1 cellular context compared by ENCODE assay signal in the genomic region with DNA sequence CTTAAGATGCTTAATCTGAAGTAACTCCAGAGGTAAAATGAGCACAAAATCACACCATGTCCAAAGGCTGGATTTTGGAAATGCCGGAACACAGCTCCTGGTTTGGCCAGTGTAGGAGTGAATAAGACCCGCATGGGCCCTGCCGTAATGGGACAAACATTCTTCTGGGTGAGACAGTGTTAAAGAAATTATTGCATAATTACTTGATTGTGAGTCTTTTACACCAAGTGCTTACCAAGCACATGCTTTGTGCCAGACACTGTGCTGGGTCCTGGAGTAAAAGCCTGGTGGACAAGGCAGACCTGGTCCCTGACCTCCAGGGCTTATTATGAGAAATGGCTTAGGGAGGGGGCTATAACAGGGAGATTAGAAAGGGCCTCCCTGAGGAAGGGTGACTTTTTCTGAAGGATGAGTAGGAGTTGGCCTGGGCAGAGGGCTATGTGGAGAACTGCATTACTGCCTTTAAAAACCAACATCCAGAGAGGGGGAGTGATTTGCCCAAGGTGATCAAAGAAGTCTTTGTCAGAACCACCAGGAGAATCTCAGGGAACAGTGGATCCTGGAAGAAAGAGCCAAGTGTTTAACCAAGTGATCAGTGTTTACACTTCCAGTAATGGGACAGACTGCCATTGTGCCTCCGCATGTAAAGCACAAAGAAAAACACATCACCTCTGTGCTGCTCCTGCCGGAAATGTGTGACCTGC.
TF ChIP-seq lines count a peak whose summit lies in the region.

No MANE protein-coding gene starts in this region.

TF ChIP-seq in HepG2, 621 proteins besides CTCF, POLR2A, EP300 and RAD21:
- TF ChIP-seq THYN1 (CRISPR knock-in tag; IDR thresholded peaks at IDR 0.05; ENCODE audit: borderline replicate concordance, low read depth) (no peak), SP140L (CRISPR knock-in tag; IDR thresholded peaks at IDR 0.05; ENCODE audit: borderline replicate concordance) (no peak), SOX13 (IDR thresholded peaks at IDR 0.05) (no peak), SOX13 (CRISPR knock-in tag; conservative IDR thresholded peaks at IDR 0.05 in 1 of 2, IDR thresholded peaks at IDR 0.05 in 1 of 2) (peak in 1 of 2 experiments; percentile 61; a peak in 1 of 4 replicates), KAT8 (CRISPR knock-in tag; IDR thresholded peaks at IDR 0.05) (no peak), XBP1 (CRISPR knock-in tag; IDR thresholded peaks at IDR 0.05) (no peak), ZBTB7B (CRISPR knock-in tag; IDR thresholded peaks at IDR 0.05) (no peak), ZNF891 (CRISPR knock-in tag; IDR thresholded peaks at IDR 0.05) (no peak), GTF2F1 (IDR thresholded peaks at IDR 0.05; ENCODE audit: low read length) (no peak), ZNF180 (CRISPR knock-in tag; IDR thresholded peaks at IDR 0.05; ENCODE audit: borderline replicate concordance, low read depth) (no peak)
- TF ChIP-seq, protein P1, sequence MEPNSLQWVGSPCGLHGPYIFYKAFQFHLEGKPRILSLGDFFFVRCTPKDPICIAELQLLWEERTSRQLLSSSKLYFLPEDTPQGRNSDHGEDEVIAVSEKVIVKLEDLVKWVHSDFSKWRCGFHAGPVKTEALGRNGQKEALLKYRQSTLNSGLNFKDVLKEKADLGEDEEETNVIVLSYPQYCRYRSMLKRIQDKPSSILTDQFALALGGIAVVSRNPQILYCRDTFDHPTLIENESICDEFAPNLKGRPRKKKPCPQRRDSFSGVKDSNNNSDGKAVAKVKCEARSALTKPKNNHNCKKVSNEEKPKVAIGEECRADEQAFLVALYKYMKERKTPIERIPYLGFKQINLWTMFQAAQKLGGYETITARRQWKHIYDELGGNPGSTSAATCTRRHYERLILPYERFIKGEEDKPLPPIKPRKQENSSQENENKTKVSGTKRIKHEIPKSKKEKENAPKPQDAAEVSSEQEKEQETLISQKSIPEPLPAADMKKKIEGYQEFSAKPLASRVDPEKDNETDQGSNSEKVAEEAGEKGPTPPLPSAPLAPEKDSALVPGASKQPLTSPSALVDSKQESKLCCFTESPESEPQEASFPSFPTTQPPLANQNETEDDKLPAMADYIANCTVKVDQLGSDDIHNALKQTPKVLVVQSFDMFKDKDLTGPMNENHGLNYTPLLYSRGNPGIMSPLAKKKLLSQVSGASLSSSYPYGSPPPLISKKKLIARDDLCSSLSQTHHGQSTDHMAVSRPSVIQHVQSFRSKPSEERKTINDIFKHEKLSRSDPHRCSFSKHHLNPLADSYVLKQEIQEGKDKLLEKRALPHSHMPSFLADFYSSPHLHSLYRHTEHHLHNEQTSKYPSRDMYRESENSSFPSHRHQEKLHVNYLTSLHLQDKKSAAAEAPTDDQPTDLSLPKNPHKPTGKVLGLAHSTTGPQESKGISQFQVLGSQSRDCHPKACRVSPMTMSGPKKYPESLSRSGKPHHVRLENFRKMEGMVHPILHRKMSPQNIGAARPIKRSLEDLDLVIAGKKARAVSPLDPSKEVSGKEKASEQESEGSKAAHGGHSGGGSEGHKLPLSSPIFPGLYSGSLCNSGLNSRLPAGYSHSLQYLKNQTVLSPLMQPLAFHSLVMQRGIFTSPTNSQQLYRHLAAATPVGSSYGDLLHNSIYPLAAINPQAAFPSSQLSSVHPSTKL (CRISPR knock-in tag; IDR thresholded peaks at IDR 0.05), result 0 out of 2 replicates have a peak, but pooled peaks have one; percentile 28
- TF ChIP-seq, protein P2, sequence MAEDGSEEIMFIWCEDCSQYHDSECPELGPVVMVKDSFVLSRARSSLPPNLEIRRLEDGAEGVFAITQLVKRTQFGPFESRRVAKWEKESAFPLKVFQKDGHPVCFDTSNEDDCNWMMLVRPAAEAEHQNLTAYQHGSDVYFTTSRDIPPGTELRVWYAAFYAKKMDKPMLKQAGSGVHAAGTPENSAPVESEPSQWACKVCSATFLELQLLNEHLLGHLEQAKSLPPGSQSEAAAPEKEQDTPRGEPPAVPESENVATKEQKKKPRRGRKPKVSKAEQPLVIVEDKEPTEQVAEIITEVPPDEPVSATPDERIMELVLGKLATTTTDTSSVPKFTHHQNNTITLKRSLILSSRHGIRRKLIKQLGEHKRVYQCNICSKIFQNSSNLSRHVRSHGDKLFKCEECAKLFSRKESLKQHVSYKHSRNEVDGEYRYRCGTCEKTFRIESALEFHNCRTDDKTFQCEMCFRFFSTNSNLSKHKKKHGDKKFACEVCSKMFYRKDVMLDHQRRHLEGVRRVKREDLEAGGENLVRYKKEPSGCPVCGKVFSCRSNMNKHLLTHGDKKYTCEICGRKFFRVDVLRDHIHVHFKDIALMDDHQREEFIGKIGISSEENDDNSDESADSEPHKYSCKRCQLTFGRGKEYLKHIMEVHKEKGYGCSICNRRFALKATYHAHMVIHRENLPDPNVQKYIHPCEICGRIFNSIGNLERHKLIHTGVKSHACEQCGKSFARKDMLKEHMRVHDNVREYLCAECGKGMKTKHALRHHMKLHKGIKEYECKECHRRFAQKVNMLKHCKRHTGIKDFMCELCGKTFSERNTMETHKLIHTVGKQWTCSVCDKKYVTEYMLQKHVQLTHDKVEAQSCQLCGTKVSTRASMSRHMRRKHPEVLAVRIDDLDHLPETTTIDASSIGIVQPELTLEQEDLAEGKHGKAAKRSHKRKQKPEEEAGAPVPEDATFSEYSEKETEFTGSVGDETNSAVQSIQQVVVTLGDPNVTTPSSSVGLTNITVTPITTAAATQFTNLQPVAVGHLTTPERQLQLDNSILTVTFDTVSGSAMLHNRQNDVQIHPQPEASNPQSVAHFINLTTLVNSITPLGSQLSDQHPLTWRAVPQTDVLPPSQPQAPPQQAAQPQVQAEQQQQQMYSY (CRISPR knock-in tag; IDR thresholded peaks at IDR 0.05), result no peak
TF ChIP-seq in HepG2: peak in this region for 2.
